In the genomic region with DNA sequence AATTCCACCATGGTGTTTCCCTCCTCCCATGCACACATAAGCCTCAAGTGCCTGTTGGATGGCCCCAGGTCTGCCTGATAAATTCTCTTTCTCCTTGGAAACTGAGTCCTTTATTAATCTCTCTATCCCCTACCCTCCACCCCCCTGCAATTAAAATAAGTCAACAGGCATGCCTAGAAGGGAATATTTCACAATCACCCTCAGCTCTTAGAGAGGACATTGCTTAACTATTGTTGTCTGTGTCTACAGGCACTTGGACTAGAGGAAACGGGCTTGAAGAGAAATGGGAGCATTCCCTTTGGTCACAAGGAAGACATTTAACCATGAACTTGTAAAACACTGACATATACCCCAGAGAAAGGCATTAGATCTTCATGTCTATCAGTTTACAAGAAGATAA, we compare ENCODE assay signal across 21 cellular contexts. TPM values are rescaled to one million over a fixed set of nuclear protein-coding genes. Genes with fewer than 3 reads are reported as not detected.
"Had no signal": no experiment of that assay in that cellular context is flagged by ENCODE, and none has a peak within 500 bp of the region (broad histone marks: within the 10 kb centered on the region; RNA-seq: fewer than 3 reads in every experiment).

No MANE protein-coding gene starts in this region.

- DNase-seq: activated CD4-positive, alpha-beta T cell treated with anti-CD3 and anti-CD28 coated beads, Interleukin-2, amount 50 U/mL, for 48 hours; activated CD4-positive, CD25-positive, alpha-beta regulatory T cell treated with anti-CD3 and anti-CD28 coated beads, Interleukin-2, amount 50 U/mL, for 72 hours; activated CD8-positive, alpha-beta memory T cell treated with anti-CD3 and anti-CD28 coated beads, Interleukin-2, amount 10 ng/mL, durations not matched to agents 7 days and 5 days; activated gamma-delta T cell; activated naive CD8-positive, alpha-beta T cell treated with anti-CD3 and anti-CD28 coated beads for 36 hours; activated T-cell treated with anti-CD3 and anti-CD28 coated beads, Interleukin-2, amount 50 U/mL, for 24 hours; aorta; esophagus squamous epithelium; gastrocnemius medialis; heart right ventricle; kidney; psoas muscle; sigmoid colon; stimulated activated CD4-positive, alpha-beta T cell treated with anti-CD3 and anti-CD28 coated beads, Interleukin-12 subunit alpha, Interleukin-12 subunit beta, amount 100 ng/mL, for 4 hours; stimulated activated naive CD4-positive, alpha-beta T cell treated with Interleukin-2 at 50 U/mL for 16 hours had no signal

- H3K27ac ChIP-seq: breast epithelium, esophagus squamous epithelium, gastrocnemius medialis, heart right ventricle, psoas muscle, sigmoid colon had no signal

- H3K9me3 ChIP-seq: breast epithelium, esophagus squamous epithelium, gastrocnemius medialis, psoas muscle, sigmoid colon had no signal

- ATAC-seq: activated CD8-positive, alpha-beta memory T cell treated with anti-CD3 and anti-CD28 coated beads, Interleukin-2, amount 10 ng/mL, durations not matched to agents 7 days and 5 days; gastrocnemius medialis; heart right ventricle; psoas muscle had no signal

- H3K36me3 ChIP-seq: breast epithelium, esophagus squamous epithelium, gastrocnemius medialis, heart right ventricle had no signal

- H3K27me3 ChIP-seq: breast epithelium, esophagus squamous epithelium, gastrocnemius medialis, sigmoid colon had no signal

- H3K4me1 ChIP-seq: breast epithelium, esophagus squamous epithelium, gastrocnemius medialis, heart right ventricle, psoas muscle, sigmoid colon had no signal

- H3K4me3 ChIP-seq: breast epithelium, esophagus squamous epithelium, gastrocnemius medialis, heart right ventricle, psoas muscle, sigmoid colon had no signal

RNA-seq across cellular contexts. Expression of a gene that starts 39.5 kb away (rescaled TPM):
- total RNA-seq: activated CD8-positive, alpha-beta memory T cell treated with anti-CD3 and anti-CD28 coated beads, Interleukin-2, amount 10 ng/mL, durations not matched to agents 7 days and 5 days; activated naive CD8-positive, alpha-beta T cell treated with anti-CD3 and anti-CD28 coated beads for 36 hours; chondrocyte; esophagus squamous epithelium; gastrocnemius medialis; kidney; liver; osteoblast; psoas muscle; T-helper 2 cell treated with Interferon-gamma antibody and Interleukin-4, amounts not matched to agents 100 ng/mL and 5 ng/mL, for 36 hours had no signal
- polyA plus RNA-seq: aorta, liver had no signal

RNA-seq across cellular contexts. Expression of a gene that starts 39.9 kb away (rescaled TPM):
- total RNA-seq: activated CD8-positive, alpha-beta memory T cell treated with anti-CD3 and anti-CD28 coated beads, Interleukin-2, amount 10 ng/mL, durations not matched to agents 7 days and 5 days; activated naive CD8-positive, alpha-beta T cell treated with anti-CD3 and anti-CD28 coated beads for 36 hours; kidney; osteoblast; T-helper 2 cell treated with Interferon-gamma antibody and Interleukin-4, amounts not matched to agents 100 ng/mL and 5 ng/mL, for 36 hours had no signal
- polyA plus RNA-seq: neural cell had no signal

RNA-seq across cellular contexts. Expression of a gene that starts 43.7 kb away (rescaled TPM):
- total RNA-seq: activated CD8-positive, alpha-beta memory T cell treated with anti-CD3 and anti-CD28 coated beads, Interleukin-2, amount 10 ng/mL, durations not matched to agents 7 days and 5 days; activated naive CD8-positive, alpha-beta T cell treated with anti-CD3 and anti-CD28 coated beads for 36 hours; aorta; breast epithelium; chondrocyte; esophagus squamous epithelium; gastrocnemius medialis; heart right ventricle; kidney; liver; osteoblast; psoas muscle; sigmoid colon; T-helper 2 cell treated with Interferon-gamma antibody and Interleukin-4, amounts not matched to agents 100 ng/mL and 5 ng/mL, for 36 hours had no signal
- polyA plus RNA-seq: aorta, heart right ventricle, liver, neural cell, psoas muscle, sigmoid colon had no signal
